In the genomic region with DNA sequence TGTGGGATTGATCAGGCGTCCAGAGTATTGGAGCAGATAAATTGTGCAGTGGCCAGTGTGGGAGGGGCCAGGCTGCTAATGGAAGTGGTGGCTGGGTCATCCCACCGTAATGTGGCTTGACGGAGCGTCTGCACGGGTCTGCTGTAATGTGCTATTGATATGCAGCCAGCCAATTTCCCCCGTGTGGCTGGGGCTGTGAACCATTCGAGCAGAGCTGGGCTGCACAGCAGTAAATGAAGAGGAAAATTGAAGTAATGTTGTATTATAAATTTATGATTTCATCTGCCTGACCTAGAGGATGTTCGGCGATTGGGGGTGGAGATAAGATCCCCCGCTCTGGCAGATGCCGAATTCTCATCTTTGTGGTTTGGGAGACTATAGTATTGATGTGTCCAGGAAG, we compare ENCODE assay signal across 9 cellular contexts.
DNase-seq lines count a peak whose midpoint lies in the region; ATAC-seq and TF ChIP-seq lines count a peak whose summit lies in the region.
"Had no signal": no experiment of that assay in that cellular context is flagged by ENCODE, and none has a peak within 500 bp of the region (broad histone marks: within the 10 kb centered on the region; RNA-seq: fewer than 3 reads in every experiment).

No MANE protein-coding gene starts in this region.

- TF ChIP-seq POLR2A in GM19099 (IDR thresholded peaks at IDR 0.05; ENCODE audit: extremely low read depth, insufficient read length, low read depth), result peak; percentile 16

- TF ChIP-seq CTCF in DND-41 (IDR thresholded peaks at IDR 0.05; ENCODE audit: borderline replicate concordance, extremely low read depth, low read length, poor library complexity, severe bottlenecking) (no peak), activated B cell treated with CpG ODN at 0.5 μM for 24 hours (IDR thresholded peaks at IDR 0.05) (no peak), mucosa of descending colon (IDR thresholded peaks at IDR 0.05) (no peak)

- H3K9me3 ChIP-seq in DND-41 (ENCODE audit: insufficient read depth, low read length, severe bottlenecking), result no peaks in the 10 kb centered on the region
- no peaks in the 10 kb centered on the region for H3K9me3 ChIP-seq in mucosa of descending colon

- no peaks in the 10 kb centered on the region for H3K4me1 ChIP-seq in DND-41 (ENCODE audit: insufficient read depth, low read length)
- no peaks in the 10 kb centered on the region for H3K4me1 ChIP-seq in mucosa of descending colon (ENCODE audit: low read depth)

- CTCF ChIA-PET in activated B cell treated with CpG ODN at 0.5 μM for 24 hours (lab: Charles Lee), result interaction anchor here (1.2 to 4.0 kb wide), 6 partner anchors 13 to 71 kb away, joined by 3 to 35 read pairs (median 5); no protein-coding TSS in a partner anchor

- no peak for ATAC-seq in DND-41 (ENCODE audit: insufficient read depth, low read depth)
- ATAC-seq in activated B cell treated with CpG ODN at 0.5 μM for 24 hours (ENCODE audit: low read depth), result peak; percentile 62
- ATAC-seq in mucosa of descending colon, result peak; percentile 12
- ATAC-seq in HG03521 (IDR thresholded peaks at IDR 0.05; ENCODE audit: unreplicated experiment), result no peak
- no peak for ATAC-seq in sciatic nerve
- ATAC-seq in GM18858 (IDR thresholded peaks at IDR 0.05; ENCODE audit: unreplicated experiment), result no peak

- DNase-seq in DND-41 (no peak), activated B cell treated with CpG ODN at 0.5 μM for 24 hours (no peak), mucosa of descending colon (no peak), sciatic nerve (ENCODE audit: low spot score) (no peak)
- DNase-seq: activated T-cell treated with anti-CD3 and anti-CD28 coated beads for 4 hours, RPMI8226 had no signal

- H3K36me3 ChIP-seq in DND-41 (ENCODE audit: insufficient read depth, low read length) (peaks cover 99% of the 10 kb centered on the region), mucosa of descending colon (ENCODE audit: low read depth) (no peaks in the 10 kb centered on the region)

- no peaks in the 10 kb centered on the region for H3K9me3 Mint-ChIP-seq in activated B cell treated with CpG ODN at 0.5 μM for 24 hours

- H3K27ac Mint-ChIP-seq in activated B cell treated with CpG ODN at 0.5 μM for 24 hours, result peak overlapping the region; percentile 89

- no peak overlapping the region for H3K4me3 ChIP-seq in DND-41 (ENCODE audit: low read depth in 1 of 2, low read length in 2 of 2)
- H3K4me3 ChIP-seq in mucosa of descending colon, result no peak overlapping the region

- intact Hi-C loops in activated B cell treated with CpG ODN at 0.5 μM for 24 hours (cut with micrococcal nuclease) (loop anchor here (1.0 to 10.0 kb wide), 6 partner anchors 14 to 381 kb away; partner anchors contain the start of gene SRSF1), mucosa of descending colon (cut with DNase I, micrococcal nuclease) (no loop called here), sciatic nerve (cut with DNase I) (no loop called here)

- no peak overlapping the region for H3K4me2 ChIP-seq in DND-41 (ENCODE audit: insufficient read depth, low read length)

- peaks cover 72% of the 10 kb centered on the region for H3K79me2 ChIP-seq in DND-41 (ENCODE audit: insufficient read depth, low read length)

- no peak overlapping the region for H3K9ac ChIP-seq in DND-41 (ENCODE audit: low read depth, low read length)

- H4K20me1 ChIP-seq in DND-41 (ENCODE audit: insufficient read depth, low read length), result peaks cover 23% of the 10 kb centered on the region; the same call in 1 of the 2 replicates

- peak overlapping the region; percentile 77 for H3K4me3 Mint-ChIP-seq in activated B cell treated with CpG ODN at 0.5 μM for 24 hours

- peaks cover 68% of the 10 kb centered on the region for H3K4me1 Mint-ChIP-seq in activated B cell treated with CpG ODN at 0.5 μM for 24 hours

- no peaks in the 10 kb centered on the region for H3K27me3 ChIP-seq in DND-41 (ENCODE audit: insufficient read depth, low read length, poor library complexity)

- POLR2A ChIA-PET in activated B cell treated with CpG ODN at 0.5 μM for 24 hours (lab: Charles Lee), result interaction anchor here (1.3 to 4.3 kb wide), 9 partner anchors 11 to 367 kb away, joined by 3 to 73 read pairs (median 10); no protein-coding TSS in a partner anchor

- H3K36me3 Mint-ChIP-seq in activated B cell treated with CpG ODN at 0.5 μM for 24 hours (ENCODE audit: low read depth), result peaks cover 14% of the 10 kb centered on the region

- no peaks in the 10 kb centered on the region for H3K27me3 Mint-ChIP-seq in activated B cell treated with CpG ODN at 0.5 μM for 24 hours

- H3K27ac ChIP-seq in DND-41 (ENCODE audit: low read length), result peak overlapping the region; percentile 53; the same call in 1 of the 2 replicates

- H2AFZ ChIP-seq in DND-41 (ENCODE audit: low read depth, low read length), result no peak overlapping the region

Comparison
In these comparisons a context has a peak if more than half of its experiments do, and no peak if none do; other contexts are left out.
1. ATAC-seq: peak in activated B cell treated with CpG ODN at 0.5 μM for 24 hours (single experiment) and mucosa of descending colon (single experiment); none in DND-41 (single experiment), HG03521 (single experiment), sciatic nerve (single experiment) and GM18858 (single experiment).